Comparison of ENCODE assay signal across 8 cellular contexts in the genomic region with DNA sequence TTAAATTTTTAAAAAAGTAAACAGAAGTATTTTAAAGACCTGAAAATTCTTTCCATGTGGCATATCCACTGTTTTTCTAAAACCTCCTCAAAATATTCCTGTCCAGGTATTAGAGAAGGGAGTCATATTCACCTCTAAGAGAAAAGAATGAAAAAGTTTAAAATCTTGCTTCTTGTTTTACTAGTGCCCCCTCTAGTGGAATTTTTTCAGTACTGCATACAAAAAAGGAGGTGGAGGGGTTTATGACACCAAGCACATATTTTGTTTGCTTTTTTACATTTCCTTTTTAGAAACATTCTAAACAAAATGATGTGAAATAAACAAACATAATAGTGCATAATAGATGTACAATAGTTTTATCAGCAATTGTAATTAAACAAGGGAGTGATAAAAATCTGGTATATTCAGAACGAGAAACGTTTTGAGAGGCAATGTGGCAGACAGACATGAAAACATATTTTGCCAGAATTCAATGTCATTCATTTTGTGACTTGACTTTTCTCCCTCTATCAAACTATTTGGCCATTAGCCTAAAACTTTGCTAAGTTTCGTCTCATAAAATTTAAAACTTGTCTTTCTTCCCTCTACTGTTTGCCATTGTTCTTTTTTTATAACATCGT.
DNase-seq lines count a peak whose midpoint lies in the region; ATAC-seq and TF ChIP-seq lines count a peak whose summit lies in the region.

No MANE protein-coding gene starts in this region.

- ATAC-seq in right cardiac atrium (no peak), right lobe of liver (peak in 3 of 4 donors; percentile 49 to 63 (median 60)), HG03159 (IDR thresholded peaks at IDR 0.05; ENCODE audit: unreplicated experiment) (no peak)

- DNase-seq in left ventricle myocardium inferior (no peak), right cardiac atrium (no peak), NCI-H1105 treated with DMSO at 0.1 percent for 48 hours (lab: John Stamatoyannopoulos, UW) (peak; percentile 40), astrocyte of the cerebellum (ENCODE audit: low read depth) (peak; percentile 9), right lobe of liver (no peak), ovary (no peak), 8988T (no peak)

- TF ChIP-seq CTCF in left ventricle myocardium inferior (IDR thresholded peaks at IDR 0.05; ENCODE audit: borderline replicate concordance) (peak; percentile 79), astrocyte of the cerebellum (IDR thresholded peaks at IDR 0.05; ENCODE audit: low read depth, low read length, missing control alignments) (peak; percentile 54), right lobe of liver (IDR thresholded peaks at IDR 0.05) (peak; percentile 61 to 89 (median 86)), ovary (IDR thresholded peaks at IDR 0.05) (no peak)

- H3K36me3 ChIP-seq in left ventricle myocardium inferior (no peaks in the 10 kb centered on the region), right lobe of liver (no peaks in the 10 kb centered on the region), ovary (no peaks in the 10 kb centered on the region)

- H3K27me3 ChIP-seq in left ventricle myocardium inferior (ENCODE audit: low read depth), result peaks cover 12% of the 10 kb centered on the region
- H3K27me3 ChIP-seq in right cardiac atrium (ENCODE audit: control insufficient read depth, insufficient read depth), result no peaks in the 10 kb centered on the region
- H3K27me3 ChIP-seq in right lobe of liver, result no peaks in the 10 kb centered on the region
- H3K27me3 ChIP-seq in ovary, result no peaks in the 10 kb centered on the region

- H3K27ac ChIP-seq in left ventricle myocardium inferior (replicated peaks), result no peak overlapping the region
- H3K27ac ChIP-seq in right cardiac atrium (ENCODE audit: low read length), result no peak overlapping the region
- H3K27ac ChIP-seq in right lobe of liver, result no peak overlapping the region
- no peak overlapping the region for H3K27ac ChIP-seq in ovary

- in situ Hi-C loops in astrocyte of the cerebellum (cut with HindIII; ENCODE audit: low sequenced_read_pairs), result no loop called here

- H3K4me1 ChIP-seq in left ventricle myocardium inferior (no peaks in the 10 kb centered on the region), right cardiac atrium (ENCODE audit: control insufficient read depth, insufficient read depth, low read length) (no peaks in the 10 kb centered on the region), right lobe of liver (no peaks in the 10 kb centered on the region), ovary (ENCODE audit: insufficient read depth) (no peaks in the 10 kb centered on the region)

- H3K9me3 ChIP-seq in left ventricle myocardium inferior (replicated peaks), result no peaks in the 10 kb centered on the region
- no peaks in the 10 kb centered on the region for H3K9me3 ChIP-seq in right cardiac atrium (ENCODE audit: control insufficient read depth, low read length)
- H3K9me3 ChIP-seq in right lobe of liver, result no peaks in the 10 kb centered on the region
- H3K9me3 ChIP-seq in ovary, result no peaks in the 10 kb centered on the region

- intact Hi-C loops in left ventricle myocardium inferior (cut with micrococcal nuclease) (no loop called here), right cardiac atrium (cut with DNase I) (no loop called here), right lobe of liver (cut with DNase I) (no loop called here), ovary (cut with DNase I) (no loop called here)

- WGBS in right cardiac atrium, result 56% methylated on average over 4 of the region's 4 CpGs
- WGBS in right lobe of liver (ENCODE audit: insufficient coverage, low coverage, low lambda C conversion rate, missing lambda C conversion rate), result 42% methylated on average over 4 of the region's 4 CpGs
- 36 to 48% (median 41%) methylated on average over 4 of the region's 4 CpGs for WGBS in ovary, 3 donors

- H3K4me3 ChIP-seq in left ventricle myocardium inferior (no peak overlapping the region), right cardiac atrium (ENCODE audit: low read length) (no peak overlapping the region), astrocyte of the cerebellum (ENCODE audit: low read depth, low read length) (no peak overlapping the region), right lobe of liver (no peak overlapping the region), ovary (no peak overlapping the region)

- no peak for TF ChIP-seq EP300 in ovary (IDR thresholded peaks at IDR 0.05)

- TF ChIP-seq POLR2A in right lobe of liver (IDR thresholded peaks at IDR 0.05) (no peak), ovary (IDR thresholded peaks at IDR 0.05) (no peak)

Comparison
In these comparisons a context has a peak if more than half of its experiments do, and no peak if none do; other contexts are left out.
1. DNase-seq: peak in NCI-H1105 treated with DMSO at 0.1 percent for 48 hours (single experiment) and astrocyte of the cerebellum (single experiment); none in left ventricle myocardium inferior (single experiment), right cardiac atrium (0 of 3), right lobe of liver (0 of 3), ovary (0 of 5) and 8988T (single experiment).
2. CTCF ChIP-seq: peak in left ventricle myocardium inferior (single experiment), astrocyte of the cerebellum (single experiment) and right lobe of liver (4 of 4); none in ovary (0 of 3).
3. ATAC-seq: peak in right lobe of liver (3 of 4); none in right cardiac atrium (0 of 2) and HG03159 (single experiment).